ENCODE assay signal across 10 cellular contexts in the genomic region with DNA sequence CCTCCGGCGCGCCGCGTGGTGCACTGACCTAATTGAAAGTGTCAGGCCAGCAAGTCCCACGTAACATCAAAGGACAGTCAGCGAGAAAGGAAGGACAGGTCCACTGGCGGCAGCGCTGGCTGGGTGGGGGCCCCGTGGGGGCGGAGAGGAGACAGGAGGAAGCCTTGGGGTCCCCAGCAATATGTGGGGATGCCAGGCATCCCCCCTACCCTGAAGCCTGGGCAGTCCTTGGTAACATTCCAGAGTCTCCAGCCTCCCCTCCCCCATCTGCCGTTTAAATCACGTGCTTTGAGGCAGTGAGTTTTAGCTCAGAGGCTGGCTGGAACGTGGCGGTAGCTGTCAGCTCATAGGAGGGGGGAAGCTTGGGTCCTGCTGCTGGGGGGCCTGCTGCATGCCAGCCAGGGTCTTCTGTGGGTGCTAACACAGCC.
DNase-seq lines count a peak whose midpoint lies in the region; ATAC-seq, FAIRE-seq and TF ChIP-seq lines count a peak whose summit lies in the region.
"Had no signal": no experiment of that assay in that cellular context is flagged by ENCODE, and none has a peak within 500 bp of the region (broad histone marks: within the 10 kb centered on the region; RNA-seq: fewer than 3 reads in every experiment).

No MANE protein-coding gene starts in this region.

- no peaks in the 10 kb centered on the region for H3K9me3 Mint-ChIP-seq in stimulated activated naive B cell treated with anti-CD40 and anti-IgM and Interleukin-4, amounts not matched to agents 10 μg/mL and 1 μg/mL and 100 μg/mL, for 72 hours
- no peaks in the 10 kb centered on the region for H3K9me3 Mint-ChIP-seq in activated CD8-positive, alpha-beta T cell treated with anti-CD3 and anti-CD28 coated beads for 36 hours

- no peak overlapping the region for H2AFZ ChIP-seq in HepG2 (ENCODE audit: low read length)

- H3K27me3 ChIP-seq in dorsolateral prefrontal cortex (no peaks in the 10 kb centered on the region), HepG2 (ENCODE audit: control insufficient read depth in 1 of 2, insufficient read depth in 2 of 2, low read length in 2 of 2) (peaks cover 0 to 10% of the 10 kb centered on the region in 2 experiments; a peak in 3 of 5 replicates), HAP-1 (ENCODE audit: low read depth) (no peaks in the 10 kb centered on the region)

- no peaks in the 10 kb centered on the region for H4K20me1 ChIP-seq in HepG2 (ENCODE audit: insufficient read depth, low read length)

- no peaks in the 10 kb centered on the region for H3K27me3 Mint-ChIP-seq in stimulated activated naive B cell treated with anti-CD40 and anti-IgM and Interleukin-4, amounts not matched to agents 10 μg/mL and 1 μg/mL and 100 μg/mL, for 72 hours
- no peaks in the 10 kb centered on the region for H3K27me3 Mint-ChIP-seq in activated CD8-positive, alpha-beta T cell treated with anti-CD3 and anti-CD28 coated beads for 36 hours

- H3K4me1 Mint-ChIP-seq in stimulated activated naive B cell treated with anti-CD40 and anti-IgM and Interleukin-4, amounts not matched to agents 10 μg/mL and 1 μg/mL and 100 μg/mL, for 72 hours = no peaks in the 10 kb centered on the region
- H3K4me1 Mint-ChIP-seq in activated CD8-positive, alpha-beta T cell treated with anti-CD3 and anti-CD28 coated beads for 36 hours (ENCODE audit: low read depth) = no peaks in the 10 kb centered on the region

- H3K4me1 ChIP-seq in HepG2 (ENCODE audit: insufficient read depth, low read length) = peaks cover 20% of the 10 kb centered on the region
- H3K4me1 ChIP-seq in HAP-1 = no peaks in the 10 kb centered on the region

- H3K27ac Mint-ChIP-seq in stimulated activated naive B cell treated with anti-CD40 and anti-IgM and Interleukin-4, amounts not matched to agents 10 μg/mL and 1 μg/mL and 100 μg/mL, for 72 hours = peak overlapping the region; percentile 42
- no peak overlapping the region for H3K27ac Mint-ChIP-seq in activated CD8-positive, alpha-beta T cell treated with anti-CD3 and anti-CD28 coated beads for 36 hours

- H3K4me2 ChIP-seq in HepG2 (ENCODE audit: low read depth, low read length) = peak overlapping the region; percentile 78

- H3K27ac ChIP-seq in dorsolateral prefrontal cortex (peak overlapping the region; percentile 76 to 99 (median 96)), HepG2 (ENCODE audit: extremely low read length, insufficient read depth, low read length) (no peak overlapping the region)

- intact Hi-C loops in dorsolateral prefrontal cortex (cut with DNase I) (loop anchor here in 1 of 2 donors (10.0 kb wide), 1 partner anchor 101 kb away; no protein-coding TSS in a partner anchor), HepG2 (cut with micrococcal nuclease; ENCODE audit: unreplicated experiment) (no loop called here)
- intact Hi-C loops in activated CD8-positive, alpha-beta T cell treated with anti-CD3 and anti-CD28 coated beads for 36 hours (cut with micrococcal nuclease) = no loop called here

- TF ChIP-seq POLR2A in HepG2 (IDR thresholded peaks at IDR 0.05; ENCODE audit: insufficient read depth in 1 of 2, low read depth in 2 of 2, low read length in 2 of 2) = no peak

- DNase-seq in NCI-H2227 treated with DMSO at 0.1 percent for 48 hours (lab: John Stamatoyannopoulos, UW) (peak; percentile 57), dorsolateral prefrontal cortex (peak in 5 of 10 donors; percentile 53 to 81 (median 60)), HepG2 (ENCODE audit: low spot score) (peak; percentile 29), activated gamma-delta T cell treated with Interleukin-2 at 50 U/mL for 16 hours (no peak), HAP-1 (ENCODE audit: low spot score in 2 of 2) (no peak)
- no peak for DNase-seq in stimulated activated naive B cell treated with anti-CD40 and anti-IgM and Interleukin-4, amounts not matched to agents 10 μg/mL and 1 μg/mL and 100 μg/mL, for 72 hours
- DNase-seq in activated CD8-positive, alpha-beta T cell treated with anti-CD3 and anti-CD28 coated beads for 36 hours = no peak
- DNase-seq: NCI-H345; stimulated activated CD4-positive, alpha-beta T cell treated with anti-CD3 and anti-CD28 coated beads, Interleukin-15, amount 100 ng/mL, for 24 hours had no signal

- POLR2A ChIA-PET in HepG2 (lab: Yijun Ruan, JAX) = interaction anchor here (0.8 to 1.5 kb wide), 3 partner anchors 9 to 43 kb away, joined by 3 read pairs; no protein-coding TSS in a partner anchor
- POLR2A ChIA-PET in activated CD8-positive, alpha-beta T cell treated with anti-CD3 and anti-CD28 coated beads for 36 hours (lab: Charles Lee) = no interaction called here

- H3K4me3 ChIP-seq in dorsolateral prefrontal cortex (peak overlapping the region in 51 of 59 donors; percentile 1 to 53 (median 33)), HepG2 (replicated peaks in 1 of 3; ENCODE audit: insufficient read depth in 1 of 3, low read depth in 2 of 3, low read length in 3 of 3) (peak overlapping the region; percentile 18 to 67 (median 43)), HAP-1 (no peak overlapping the region)

- H3K9me3 ChIP-seq in HepG2 (ENCODE audit: low read length) = no peaks in the 10 kb centered on the region
- H3K9me3 ChIP-seq in HAP-1 = no peaks in the 10 kb centered on the region

- H3K36me3 ChIP-seq in HepG2 (replicated peaks in 1 of 2; ENCODE audit: control insufficient read depth in 1 of 2, insufficient read depth in 2 of 2, low read length in 2 of 2) (no peaks in the 10 kb centered on the region), HAP-1 (replicated peaks) (no peaks in the 10 kb centered on the region)

- no peaks in the 10 kb centered on the region for H3K36me3 Mint-ChIP-seq in stimulated activated naive B cell treated with anti-CD40 and anti-IgM and Interleukin-4, amounts not matched to agents 10 μg/mL and 1 μg/mL and 100 μg/mL, for 72 hours
- H3K36me3 Mint-ChIP-seq in activated CD8-positive, alpha-beta T cell treated with anti-CD3 and anti-CD28 coated beads for 36 hours (ENCODE audit: low read depth) = no peaks in the 10 kb centered on the region

- no peak overlapping the region; the same call in 1 of the 2 replicates for H3K9ac ChIP-seq in HepG2 (ENCODE audit: insufficient read depth, low read depth, low read length)

- H3K79me2 ChIP-seq in HepG2 (ENCODE audit: insufficient read depth, low read length) = no peaks in the 10 kb centered on the region

- WGBS in HepG2 (ENCODE audit: low lambda C conversion rate) = 0% methylated on average over 11 of the region's 15 CpGs

- BruUV-seq in HepG2 (replicated peaks; lab: Mats Ljungman, UMichigan) = no TSS peak

- CTCF ChIA-PET in HepG2 (lab: Yijun Ruan, JAX; ENCODE audit: low intra/inter-chr PET ratio, low total read pairs) = no interaction called here
- CTCF ChIA-PET in activated CD8-positive, alpha-beta T cell treated with anti-CD3 and anti-CD28 coated beads for 36 hours (lab: Charles Lee) = no interaction called here

- no peak for FAIRE-seq in HepG2 (lab: Jason Lieb, UNC)

- no peak for TF ChIP-seq CTCF in dorsolateral prefrontal cortex (IDR thresholded peaks at IDR 0.05 in 54 of 56, conservative IDR thresholded peaks at IDR 0.05 in 2 of 56; ENCODE audit: low read depth in 1 of 56, partially characterized antibody in 56 of 56)
- no peak for TF ChIP-seq CTCF in HepG2 (CRISPR knock-in tag; IDR thresholded peaks at IDR 0.05)
- no peak for TF ChIP-seq CTCF in activated CD8-positive, alpha-beta T cell treated with anti-CD3 and anti-CD28 coated beads for 36 hours (IDR thresholded peaks at IDR 0.05)

- TF ChIP-seq EP300 in HepG2 (IDR thresholded peaks at IDR 0.05; ENCODE audit: low read depth in 2 of 2, low read length in 2 of 2) (no peak), HepG2 (CRISPR knock-in tag; IDR thresholded peaks at IDR 0.05; ENCODE audit: borderline replicate concordance) (no peak)

- in situ Hi-C loops in HepG2 (cut with HindIII; ENCODE audit: extremely low pct_ligation_motif_present, low pct_unique_long_range_greater_than_20kb) = no loop called here
- in situ Hi-C loops in HAP-1 (cut with MboI; ENCODE audit: low sequenced_read_pairs) = no loop called here

- H3K4me3 Mint-ChIP-seq in stimulated activated naive B cell treated with anti-CD40 and anti-IgM and Interleukin-4, amounts not matched to agents 10 μg/mL and 1 μg/mL and 100 μg/mL, for 72 hours = no peak overlapping the region
- no peak overlapping the region for H3K4me3 Mint-ChIP-seq in activated CD8-positive, alpha-beta T cell treated with anti-CD3 and anti-CD28 coated beads for 36 hours

- ATAC-seq in HepG2 (peak; percentile 69), GM21381 (IDR thresholded peaks at IDR 0.05; ENCODE audit: unreplicated experiment) (no peak)
- no peak for ATAC-seq in stimulated activated naive B cell treated with anti-CD40 and anti-IgM and Interleukin-4, amounts not matched to agents 10 μg/mL and 1 μg/mL and 100 μg/mL, for 72 hours (replicated peaks)
- ATAC-seq in activated CD8-positive, alpha-beta T cell treated with anti-CD3 and anti-CD28 coated beads for 36 hours = no peak

- TF ChIP-seq RAD21 in HepG2 (CRISPR knock-in tag; IDR thresholded peaks at IDR 0.05) = no peak

TF ChIP-seq in HepG2, 621 proteins besides CTCF, POLR2A, EP300 and RAD21 (continues in another document):
- peak; percentile 15; the same call in 1 of the 2 replicates for TF ChIP-seq TCF7 (IDR thresholded peaks at IDR 0.05; ENCODE audit: low read depth)
- TF ChIP-seq, protein P1, sequence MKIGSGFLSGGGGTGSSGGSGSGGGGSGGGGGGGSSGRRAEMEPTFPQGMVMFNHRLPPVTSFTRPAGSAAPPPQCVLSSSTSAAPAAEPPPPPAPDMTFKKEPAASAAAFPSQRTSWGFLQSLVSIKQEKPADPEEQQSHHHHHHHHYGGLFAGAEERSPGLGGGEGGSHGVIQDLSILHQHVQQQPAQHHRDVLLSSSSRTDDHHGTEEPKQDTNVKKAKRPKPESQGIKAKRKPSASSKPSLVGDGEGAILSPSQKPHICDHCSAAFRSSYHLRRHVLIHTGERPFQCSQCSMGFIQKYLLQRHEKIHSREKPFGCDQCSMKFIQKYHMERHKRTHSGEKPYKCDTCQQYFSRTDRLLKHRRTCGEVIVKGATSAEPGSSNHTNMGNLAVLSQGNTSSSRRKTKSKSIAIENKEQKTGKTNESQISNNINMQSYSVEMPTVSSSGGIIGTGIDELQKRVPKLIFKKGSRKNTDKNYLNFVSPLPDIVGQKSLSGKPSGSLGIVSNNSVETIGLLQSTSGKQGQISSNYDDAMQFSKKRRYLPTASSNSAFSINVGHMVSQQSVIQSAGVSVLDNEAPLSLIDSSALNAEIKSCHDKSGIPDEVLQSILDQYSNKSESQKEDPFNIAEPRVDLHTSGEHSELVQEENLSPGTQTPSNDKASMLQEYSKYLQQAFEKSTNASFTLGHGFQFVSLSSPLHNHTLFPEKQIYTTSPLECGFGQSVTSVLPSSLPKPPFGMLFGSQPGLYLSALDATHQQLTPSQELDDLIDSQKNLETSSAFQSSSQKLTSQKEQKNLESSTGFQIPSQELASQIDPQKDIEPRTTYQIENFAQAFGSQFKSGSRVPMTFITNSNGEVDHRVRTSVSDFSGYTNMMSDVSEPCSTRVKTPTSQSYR (CRISPR knock-in tag; IDR thresholded peaks at IDR 0.05; ENCODE audit: borderline replicate concordance) = peak; percentile 85
- TF ChIP-seq, protein P2, sequence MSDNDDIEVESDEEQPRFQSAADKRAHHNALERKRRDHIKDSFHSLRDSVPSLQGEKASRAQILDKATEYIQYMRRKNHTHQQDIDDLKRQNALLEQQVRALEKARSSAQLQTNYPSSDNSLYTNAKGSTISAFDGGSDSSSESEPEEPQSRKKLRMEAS (IDR thresholded peaks at IDR 0.05) = peak; percentile 57

Comparison
In these comparisons a context has a peak if more than half of its experiments do, and no peak if none do; other contexts are left out.
1. DNase-seq: peak in NCI-H2227 treated with DMSO at 0.1 percent for 48 hours (single experiment) and HepG2 (single experiment); none in stimulated activated naive B cell treated with anti-CD40 and anti-IgM and Interleukin-4, amounts not matched to agents 10 μg/mL and 1 μg/mL and 100 μg/mL, for 72 hours (single experiment), activated gamma-delta T cell treated with Interleukin-2 at 50 U/mL for 16 hours (single experiment), HAP-1 (0 of 2) and activated CD8-positive, alpha-beta T cell treated with anti-CD3 and anti-CD28 coated beads for 36 hours (single experiment).